In the genomic region with DNA sequence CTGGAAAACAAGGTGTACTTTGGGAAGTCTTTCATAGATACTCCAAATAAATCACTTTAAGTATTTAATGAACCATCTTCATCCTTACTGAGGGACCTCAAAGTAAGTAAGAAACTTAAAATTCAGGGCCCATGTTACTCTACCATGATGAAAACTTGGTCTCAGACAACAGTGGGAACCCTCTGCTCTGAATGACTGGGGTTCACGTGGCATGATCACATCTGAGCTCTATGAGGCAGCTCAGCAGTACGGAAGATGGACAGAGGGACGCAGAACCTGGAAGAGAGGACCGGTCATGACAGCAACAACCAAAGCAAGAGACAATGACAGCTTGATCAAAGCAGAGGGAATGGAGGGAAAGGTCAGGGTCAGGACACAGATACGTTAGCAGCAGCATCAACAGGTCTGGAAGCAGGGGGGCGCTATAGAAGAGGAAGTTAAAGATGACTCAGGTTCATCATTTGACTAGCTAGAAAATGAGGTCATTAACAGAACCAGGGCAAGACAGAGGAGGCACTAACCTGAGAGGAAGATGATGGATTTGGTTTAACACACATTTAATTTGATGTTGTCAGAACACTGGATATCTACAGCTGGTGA, we compare ENCODE assay signal across 1 cellular context.
A peak's percentile ranks its signal among the peaks of the same experiment; 100 is the strongest.
TF ChIP-seq lines count a peak whose summit lies in the region.

No MANE protein-coding gene starts in this region.

TF ChIP-seq in H1, 55 proteins besides CTCF, POLR2A, EP300 and RAD21:
- no peak for TF ChIP-seq FOSL1 (IDR thresholded peaks at IDR 0.05; ENCODE audit: insufficient read depth, low read depth, low read length)
- TF ChIP-seq, protein P1, sequence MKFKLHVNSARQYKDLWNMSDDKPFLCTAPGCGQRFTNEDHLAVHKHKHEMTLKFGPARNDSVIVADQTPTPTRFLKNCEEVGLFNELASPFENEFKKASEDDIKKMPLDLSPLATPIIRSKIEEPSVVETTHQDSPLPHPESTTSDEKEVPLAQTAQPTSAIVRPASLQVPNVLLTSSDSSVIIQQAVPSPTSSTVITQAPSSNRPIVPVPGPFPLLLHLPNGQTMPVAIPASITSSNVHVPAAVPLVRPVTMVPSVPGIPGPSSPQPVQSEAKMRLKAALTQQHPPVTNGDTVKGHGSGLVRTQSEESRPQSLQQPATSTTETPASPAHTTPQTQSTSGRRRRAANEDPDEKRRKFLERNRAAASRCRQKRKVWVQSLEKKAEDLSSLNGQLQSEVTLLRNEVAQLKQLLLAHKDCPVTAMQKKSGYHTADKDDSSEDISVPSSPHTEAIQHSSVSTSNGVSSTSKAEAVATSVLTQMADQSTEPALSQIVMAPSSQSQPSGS (IDR thresholded peaks at IDR 0.05; ENCODE audit: low read length) = no peak
- 0 out of 2 replicates have a peak, but pooled peaks have one; percentile 22 for TF ChIP-seq RXRA (IDR thresholded peaks at IDR 0.05; ENCODE audit: insufficient read depth, low read depth, low read length)
- TF ChIP-seq BACH1 (IDR thresholded peaks at IDR 0.05; ENCODE audit: low read length) = peak; percentile 55; the same call in 1 of the 2 replicates
- 0 out of 2 replicates have a peak, but pooled peaks have one; percentile 6 for TF ChIP-seq JUN (IDR thresholded peaks at IDR 0.05; ENCODE audit: low read depth, low read length)
- TF ChIP-seq JUND (IDR thresholded peaks at IDR 0.05; ENCODE audit: low read length) = peak; percentile 36; the same call in 1 of the 2 replicates
- no peak for TF ChIP-seq CEBPB (IDR thresholded peaks at IDR 0.05; ENCODE audit: low read depth, low read length)
